Comparison of ENCODE assay signal across 8 cellular contexts in the genomic region with DNA sequence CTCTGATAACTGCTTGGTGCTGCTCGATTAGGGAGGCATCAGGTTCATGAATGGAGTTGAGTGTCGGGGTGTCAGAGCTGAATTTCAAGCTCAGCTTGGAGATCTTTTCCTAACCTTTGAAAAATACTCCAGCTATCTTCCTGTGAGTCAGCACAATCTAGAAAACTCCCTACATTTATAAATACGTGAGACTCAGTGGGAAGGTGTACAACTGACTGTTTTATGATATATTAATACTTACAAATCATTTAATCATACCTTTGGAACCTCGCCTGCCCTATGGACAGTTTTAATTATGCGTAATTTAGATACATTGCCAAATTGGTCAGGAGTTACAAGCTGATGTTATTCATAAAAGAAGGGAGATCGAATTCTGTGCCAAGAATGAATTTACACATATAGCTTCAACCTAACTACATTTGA. TPM values are rescaled to one million over a fixed set of nuclear protein-coding genes. Genes with fewer than 3 reads are reported as not detected.
DNase-seq lines count a peak whose midpoint lies in the region; ATAC-seq and TF ChIP-seq lines count a peak whose summit lies in the region.

No MANE protein-coding gene starts in this region.

- H3K4me3 ChIP-seq in DOHH2 (ENCODE audit: low read length) = peak overlapping the region; percentile 93
- H3K4me3 ChIP-seq in MG63 = peak overlapping the region; percentile 83

- no peaks in the 10 kb centered on the region for H3K9me3 Mint-ChIP-seq in neural crest cell

- peak overlapping the region; percentile 97 for H3K4me3 Mint-ChIP-seq in neural crest cell

- H3K79me2 ChIP-seq in DOHH2 (ENCODE audit: control insufficient read depth, low read length) = peaks cover 52% of the 10 kb centered on the region

- H3K9me3 ChIP-seq in DOHH2 (ENCODE audit: control insufficient read depth, insufficient read depth, low read length) = no peaks in the 10 kb centered on the region
- no peaks in the 10 kb centered on the region for H3K9me3 ChIP-seq in MG63

- in situ Hi-C loops in GM13977 (cut with MboI; ENCODE audit: low pct_unique_long_range_greater_than_20kb, low sequenced_read_pairs, unreplicated experiment) = no loop called here

- peak overlapping the region; percentile 96 for H3K27ac Mint-ChIP-seq in neural crest cell (ENCODE audit: unreplicated experiment)

- peaks cover 10% of the 10 kb centered on the region for H3K4me1 ChIP-seq in DOHH2 (ENCODE audit: control insufficient read depth, low read length)

- H3K9me2 ChIP-seq in DOHH2 (replicated peaks; ENCODE audit: control insufficient read depth, low read length) = no peaks in the 10 kb centered on the region

- peak overlapping the region; percentile 71 for H3K4me2 ChIP-seq in DOHH2 (ENCODE audit: low read length)

- no peak overlapping the region for H3K27ac ChIP-seq in DOHH2 (ENCODE audit: low read depth, low read length)

- H4K20me1 ChIP-seq in DOHH2 (ENCODE audit: control insufficient read depth, insufficient read depth, low read depth, low read length) = no peaks in the 10 kb centered on the region

- peaks cover 22% of the 10 kb centered on the region for H3K36me3 ChIP-seq in DOHH2 (ENCODE audit: control insufficient read depth, low read length)
- peaks cover 6% of the 10 kb centered on the region for H3K36me3 ChIP-seq in MG63

- H3K27me3 Mint-ChIP-seq in neural crest cell (ENCODE audit: low read depth) = no peaks in the 10 kb centered on the region

- H3K36me3 Mint-ChIP-seq in neural crest cell (ENCODE audit: low read depth) = peaks cover 4% of the 10 kb centered on the region

- H3K27me3 ChIP-seq in DOHH2 (ENCODE audit: control insufficient read depth, low read length) = no peaks in the 10 kb centered on the region
- H3K27me3 ChIP-seq in MG63 = no peaks in the 10 kb centered on the region

- no peak for ATAC-seq in HG02798 (IDR thresholded peaks at IDR 0.05; ENCODE audit: poor library complexity, unreplicated experiment)
- no peak for ATAC-seq in GM19397 (IDR thresholded peaks at IDR 0.05; ENCODE audit: unreplicated experiment)

- peaks cover 29% of the 10 kb centered on the region for H3K4me1 Mint-ChIP-seq in neural crest cell

- no peaks in the 10 kb centered on the region for H3F3A ChIP-seq in DOHH2 (ENCODE audit: control insufficient read depth, insufficient read depth)

- DNase-seq in MG63 = no peak
- DNase-seq in dermis blood vessel endothelial cell = peak; percentile 32
- no peak for DNase-seq in neural crest cell (ENCODE audit: low read depth, low spot score)
- DNase-seq in GM13977 (ENCODE audit: low spot score) = no peak
- DNase-seq in stimulated activated CD4-positive, alpha-beta T cell treated with anti-CD3 and anti-CD28 coated beads, Interleukin-4, amount 100 ng/mL, for 24 hours = no peak

- TF ChIP-seq CTCF in DOHH2 (IDR thresholded peaks at IDR 0.05; ENCODE audit: low read depth, low read length, poor library complexity, severe bottlenecking) (no peak), neural crest cell (conservative IDR thresholded peaks at IDR 0.05) (no peak), GM13977 (IDR thresholded peaks at IDR 0.05; ENCODE audit: extremely low read depth, insufficient read depth, missing control alignments) (no peak)

RNA-seq across cellular contexts. Expression of a gene that starts 1.0 kb away (rescaled TPM):
- 30.9 and 49.8 TPM in 2 replicates for total RNA-seq in MG63 (2014; rRNA removed; shearing (Covaris generic); ENCODE audit: low replicate concordance)
- 19.4 and 36.8 TPM in 2 replicates for total RNA-seq in dermis blood vessel endothelial cell
- total RNA-seq in neural crest cell = 39.0 and 39.5 TPM in 2 replicates
